In the genomic region with DNA sequence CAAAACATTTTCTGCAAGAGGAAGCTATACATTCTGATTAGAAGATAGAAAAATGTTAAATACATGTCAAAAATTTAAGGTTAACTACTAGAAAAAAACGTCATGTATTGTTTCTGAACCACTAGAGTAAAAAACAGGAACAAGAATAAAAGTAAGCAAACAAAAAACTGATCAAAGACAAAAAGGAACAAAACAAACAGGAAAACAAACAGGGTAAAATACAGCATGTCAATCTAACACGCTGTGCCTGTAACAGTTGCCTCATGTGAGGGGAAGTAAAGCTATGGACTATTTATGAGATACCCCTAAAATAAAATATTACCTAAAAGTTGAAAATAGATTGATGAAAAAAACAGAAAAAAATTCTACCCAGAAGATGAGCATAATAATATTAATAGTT, we compare ENCODE assay signal across 2 cellular contexts.
TF ChIP-seq lines count a peak whose summit lies in the region.

No MANE protein-coding gene starts in this region.

TF ChIP-seq in A549, 52 proteins besides CTCF, POLR2A, EP300 and RAD21:
- TF ChIP-seq BHLHE40 (IDR thresholded peaks at IDR 0.05; ENCODE audit: low read depth, low read length) (no peak), GATA3 (IDR thresholded peaks at IDR 0.05; ENCODE audit: borderline replicate concordance) (no peak), SMC3 (IDR thresholded peaks at IDR 0.05) (no peak), HOXB13 (CRISPR knock-in tag; IDR thresholded peaks at IDR 0.05; ENCODE audit: low read depth) (no peak), NFE2L2 (conservative IDR thresholded peaks at IDR 0.05; ENCODE audit: low read length) (no peak)

TF ChIP-seq in K562, 482 proteins besides CTCF, POLR2A, EP300 and RAD21:
- TF ChIP-seq, protein P1, sequence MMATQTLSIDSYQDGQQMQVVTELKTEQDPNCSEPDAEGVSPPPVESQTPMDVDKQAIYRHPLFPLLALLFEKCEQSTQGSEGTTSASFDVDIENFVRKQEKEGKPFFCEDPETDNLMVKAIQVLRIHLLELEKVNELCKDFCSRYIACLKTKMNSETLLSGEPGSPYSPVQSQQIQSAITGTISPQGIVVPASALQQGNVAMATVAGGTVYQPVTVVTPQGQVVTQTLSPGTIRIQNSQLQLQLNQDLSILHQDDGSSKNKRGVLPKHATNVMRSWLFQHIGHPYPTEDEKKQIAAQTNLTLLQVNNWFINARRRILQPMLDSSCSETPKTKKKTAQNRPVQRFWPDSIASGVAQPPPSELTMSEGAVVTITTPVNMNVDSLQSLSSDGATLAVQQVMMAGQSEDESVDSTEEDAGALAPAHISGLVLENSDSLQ (IDR thresholded peaks at IDR 0.05) = 0 out of 2 replicates have a peak, but pooled peaks have one; percentile 53
- TF ChIP-seq MTF1 (CRISPR knock-in tag; IDR thresholded peaks at IDR 0.05; ENCODE audit: borderline replicate concordance) (no peak), LARP7 (IDR thresholded peaks at IDR 0.05) (no peak)
